In the genomic region with DNA sequence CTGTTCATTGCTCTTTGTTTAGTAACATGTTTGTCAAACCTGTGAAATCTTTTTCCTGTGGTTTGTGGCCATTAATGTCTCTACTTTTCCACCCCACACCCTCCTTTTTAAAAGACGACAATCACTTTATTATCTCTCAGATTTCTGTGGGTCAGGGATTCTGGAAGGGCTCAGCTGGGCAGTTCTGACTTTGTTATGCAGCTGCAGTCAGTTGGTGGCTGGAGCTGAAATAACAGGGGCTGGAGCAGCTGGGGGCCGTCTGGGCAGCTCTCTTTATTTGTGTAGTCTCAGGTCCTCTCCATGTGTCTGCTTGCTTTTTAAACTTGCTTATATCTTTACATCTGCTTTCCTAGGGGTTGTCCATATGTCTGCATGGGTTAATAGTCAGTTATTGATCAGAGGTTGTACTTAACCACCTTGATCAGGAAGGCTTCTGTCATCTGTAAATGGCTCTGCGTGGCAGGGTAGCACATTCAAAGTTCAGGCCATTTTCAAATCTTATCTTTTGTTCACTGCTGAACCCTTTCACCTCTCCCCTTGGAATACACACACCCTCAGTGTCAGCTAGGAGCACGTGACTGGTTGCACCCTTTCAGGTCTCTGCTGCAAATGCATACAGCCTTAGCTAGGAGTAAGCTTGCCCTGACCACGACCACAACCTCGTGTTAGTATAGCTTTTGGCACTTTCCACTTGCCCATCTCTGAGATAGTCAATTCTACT, we compare ENCODE assay signal across 11 cellular contexts. TPM values are rescaled to one million over a fixed set of nuclear protein-coding genes. Genes with fewer than 3 reads are reported as not detected.
DNase-seq lines count a peak whose midpoint lies in the region; ATAC-seq, FAIRE-seq and TF ChIP-seq lines count a peak whose summit lies in the region.
"Had no signal": no experiment of that assay in that cellular context is flagged by ENCODE, and none has a peak within 500 bp of the region (broad histone marks: within the 10 kb centered on the region; RNA-seq: fewer than 3 reads in every experiment).

No MANE protein-coding gene starts in this region.

- H3K36me3 Mint-ChIP-seq in IgD-negative memory B cell (peaks cover 14% of the 10 kb centered on the region), astrocyte (ENCODE audit: low read depth, unreplicated experiment) (peaks cover under 1% of the 10 kb centered on the region)

- H3K79me2 ChIP-seq in astrocyte (ENCODE audit: insufficient read depth, low read length): no peaks in the 10 kb centered on the region
- no peaks in the 10 kb centered on the region for H3K79me2 ChIP-seq in trophoblast cell (ENCODE audit: control insufficient read depth, insufficient read depth, low read length, poor library complexity)

- peaks cover 9 to 22% (median 10%) of the 10 kb centered on the region in 3 donors for H3K4me1 Mint-ChIP-seq in IgD-negative memory B cell
- H3K4me1 Mint-ChIP-seq in astrocyte (ENCODE audit: low read depth, unreplicated experiment): peaks cover 23% of the 10 kb centered on the region

- H3K14ac ChIP-seq in trophoblast cell (ENCODE audit: low read length): no peak overlapping the region

- H3K9ac ChIP-seq in astrocyte (ENCODE audit: low read length): peak overlapping the region; percentile 22
- H3K9ac ChIP-seq in trophoblast cell (ENCODE audit: low read length): no peak overlapping the region

- H3K36me3 ChIP-seq in astrocyte (ENCODE audit: insufficient read depth, low read length): no peaks in the 10 kb centered on the region
- peaks cover 0 to 3% of the 10 kb centered on the region in 2 donors for H3K36me3 ChIP-seq in muscle layer of duodenum (ENCODE audit: control insufficient read depth in 1 of 2, insufficient read depth in 2 of 2, low read length in 2 of 2)
- H3K36me3 ChIP-seq in trophoblast cell (ENCODE audit: control insufficient read depth in 1 of 2, insufficient read depth in 2 of 2, low read length in 2 of 2): peaks cover 0 to 3% of the 10 kb centered on the region in 2 experiments

- in situ Hi-C loops in ACHN (cut with HindIII; ENCODE audit: low pct_ligation_motif_present, low pct_unique_long_range_greater_than_20kb, low sequenced_read_pairs): no loop called here

- no peaks in the 10 kb centered on the region for H4K20me1 ChIP-seq in astrocyte (ENCODE audit: insufficient read depth, low read length)

- no peak for FAIRE-seq in astrocyte (lab: Jason Lieb, UNC)
- FAIRE-seq: D721Med had no signal

- no peak overlapping the region for H2AK5ac ChIP-seq in trophoblast cell (ENCODE audit: low read length)

- no peaks in the 10 kb centered on the region for H3K79me1 ChIP-seq in trophoblast cell (ENCODE audit: low read length)

- H3K27ac Mint-ChIP-seq in IgD-negative memory B cell (peak overlapping the region in 2 of 3 donors; percentile 34 to 96), astrocyte (ENCODE audit: unreplicated experiment) (peak overlapping the region; percentile 74)

- no peak for TF ChIP-seq CTCF in astrocyte (IDR thresholded peaks at IDR 0.05; ENCODE audit: insufficient read depth, low read depth, low read length)

- DNase-seq in Ammon's horn (ENCODE audit: low spot score) (peak; percentile 66), astrocyte (ENCODE audit: low read depth) (no peak), trophoblast cell (no peak), ACHN (no peak)
- DNase-seq: aorta had no signal

- H2BK120ac ChIP-seq in trophoblast cell (ENCODE audit: insufficient read depth, low read length, poor library complexity): no peak overlapping the region

- H2AFZ ChIP-seq in astrocyte (ENCODE audit: low read depth, low read length) (no peak overlapping the region), trophoblast cell (ENCODE audit: insufficient read depth, low read length, poor library complexity) (no peak overlapping the region)

- no peak overlapping the region for H3K4ac ChIP-seq in trophoblast cell (ENCODE audit: low read depth, low read length)

- H3K9me3 ChIP-seq in astrocyte (ENCODE audit: insufficient read depth, low read depth, low read length) (no peaks in the 10 kb centered on the region), muscle layer of duodenum (ENCODE audit: control insufficient read depth in 1 of 2, low read length in 2 of 2) (no peaks in the 10 kb centered on the region), trophoblast cell (ENCODE audit: insufficient read depth, low read depth, low read length) (no peaks in the 10 kb centered on the region)

- H2BK12ac ChIP-seq in trophoblast cell (ENCODE audit: low read length): no peak overlapping the region

- H4K91ac ChIP-seq in trophoblast cell (ENCODE audit: low read depth, low read length): no peak overlapping the region

- peak overlapping the region; percentile 29 for H3K4me2 ChIP-seq in astrocyte (ENCODE audit: low read length)
- no peak overlapping the region for H3K4me2 ChIP-seq in trophoblast cell (ENCODE audit: low read length)

- H2BK5ac ChIP-seq in trophoblast cell (ENCODE audit: low read depth, low read length, poor library complexity): no peak overlapping the region

- H3K18ac ChIP-seq in trophoblast cell (ENCODE audit: low read length): no peak overlapping the region

- H3K9me3 Mint-ChIP-seq in IgD-negative memory B cell (no peaks in the 10 kb centered on the region), astrocyte (ENCODE audit: unreplicated experiment) (no peaks in the 10 kb centered on the region)

- H3K4me3 Mint-ChIP-seq in IgD-negative memory B cell: no peak overlapping the region
- H3K4me3 Mint-ChIP-seq in astrocyte (ENCODE audit: unreplicated experiment): no peak overlapping the region

- no peak overlapping the region for H3K23ac ChIP-seq in trophoblast cell (ENCODE audit: low read length)

- H3K27me3 ChIP-seq in astrocyte (ENCODE audit: insufficient read depth, low read length) (no peaks in the 10 kb centered on the region), muscle layer of duodenum (ENCODE audit: low read depth, low read length) (no peaks in the 10 kb centered on the region), trophoblast cell (ENCODE audit: insufficient read depth, low read length) (no peaks in the 10 kb centered on the region)

- H4K12ac ChIP-seq in trophoblast cell (ENCODE audit: low read depth, low read length): no peak overlapping the region

- H3K27ac ChIP-seq in astrocyte (ENCODE audit: low read depth, low read length) (no peak overlapping the region), muscle layer of duodenum (ENCODE audit: low read length) (peak overlapping the region; percentile 13), trophoblast cell (ENCODE audit: low read depth, low read length) (no peak overlapping the region)

- ATAC-seq in HG03378 (IDR thresholded peaks at IDR 0.05; ENCODE audit: unreplicated experiment) (no peak), HG03469 (IDR thresholded peaks at IDR 0.05; ENCODE audit: unreplicated experiment) (no peak)
- ATAC-seq: HCT116 had no signal

- H3K4me3 ChIP-seq in astrocyte (ENCODE audit: insufficient read depth, low read depth, low read length): no peak overlapping the region
- H3K4me3 ChIP-seq in muscle layer of duodenum (ENCODE audit: low read depth in 1 of 2, low read length in 2 of 2): no peak overlapping the region
- H3K4me3 ChIP-seq in trophoblast cell (ENCODE audit: low read depth, low read length): no peak overlapping the region

- H3K4me1 ChIP-seq in astrocyte (ENCODE audit: insufficient read depth, low read length) (peaks cover 14% of the 10 kb centered on the region), muscle layer of duodenum (ENCODE audit: control insufficient read depth in 1 of 2, insufficient read depth in 2 of 2, low read length in 2 of 2) (peaks cover 0 to 9% of the 10 kb centered on the region in 2 donors), trophoblast cell (ENCODE audit: control insufficient read depth in 1 of 2, insufficient read depth in 2 of 2, low read length in 2 of 2) (peaks cover 2% of the 10 kb centered on the region in 2 experiments)

- H3K27me3 Mint-ChIP-seq in IgD-negative memory B cell (no peaks in the 10 kb centered on the region), astrocyte (ENCODE audit: low read depth, unreplicated experiment) (no peaks in the 10 kb centered on the region)

- H4K8ac ChIP-seq in trophoblast cell (ENCODE audit: low read depth, low read length): no peak overlapping the region

- no CpG with 5 or more reads among the region's 6 CpGs for WGBS in trophoblast cell (ENCODE audit: extremely low coverage, insufficient coverage, insufficient read length)

RNA-seq across cellular contexts. Expression of a gene that starts 27.9 kb away (rescaled TPM):
- polyA plus RNA-seq in IgD-negative memory B cell: 19.9 TPM
- 8.1 and 10.4 TPM in 2 replicates for total RNA-seq in astrocyte
- polyA plus RNA-seq in trophoblast cell (2013): 5.6 and 6.3 TPM in 2 replicates

RNA-seq across cellular contexts. Expression of a gene that starts 34.7 kb away (rescaled TPM):
- polyA plus RNA-seq in IgD-negative memory B cell: 0.23 TPM
- total RNA-seq in astrocyte: 2.5 and 2.9 TPM in 2 replicates
- polyA plus RNA-seq in trophoblast cell (2013): 4.2 and 4.3 TPM in 2 replicates
